ENCODE assay signal across 23 cellular contexts in the genomic region with DNA sequence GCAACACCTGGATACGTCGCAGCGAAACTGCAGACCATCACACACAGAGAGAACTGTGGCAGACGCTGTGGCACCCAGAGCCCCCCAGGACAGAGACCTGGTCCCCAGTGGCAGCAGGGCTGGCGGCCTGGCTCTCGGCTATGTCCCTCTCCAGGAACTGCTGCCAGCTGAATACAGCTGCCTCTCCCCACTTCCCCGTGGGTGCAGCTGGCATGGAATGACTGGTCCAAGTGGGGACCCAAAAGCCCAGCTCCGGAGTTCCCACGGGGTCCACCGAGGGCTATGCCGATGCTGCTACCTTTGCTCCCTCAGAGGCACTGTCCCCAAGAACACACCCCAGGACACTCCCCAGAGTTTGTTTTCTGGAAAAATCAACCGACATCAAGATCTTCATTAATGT.
"Had no signal": no experiment of that assay in that cellular context is flagged by ENCODE, and none has a peak within 500 bp of the region (broad histone marks: within the 10 kb centered on the region; RNA-seq: fewer than 3 reads in every experiment).

No MANE protein-coding gene starts in this region.

- FAIRE-seq: HTR-8/SVneo, K562 had no signal

- H3K4me3 ChIP-seq: K562 had no signal

- H3K9me3 ChIP-seq: SK-N-SH had no signal

- H3K27ac ChIP-seq: HL-60, KMS-11, RWPE1 had no signal

- H3K9ac ChIP-seq: KMS-11, SK-N-SH had no signal

- ATAC-seq: K562, Panc1, PC-3 had no signal

- DNase-seq: Kasumi-1, MM.1S, NCI-H1092 treated with DMSO at 0.1 percent for 48 hours, NCI-H1436, NCI-H187, NCI-H2029, NCI-H2081 treated with DMSO at 0.1 percent for 48 hours, NCI-H2171, NCI-H226, NCI-H446, NCI-H510A, NCI-H524 treated with DMSO at 0.1 percent for 48 hours, NCI-H69, NCI-H774, PC-3, SHP77, SK-N-SH had no signal

- H3K4me2 ChIP-seq: KMS-11, SK-N-SH had no signal
